In genomic region chr2:237765122-237765521, GRCh38 we compare ENCODE assay signal across 5 cellular contexts. TPM values are rescaled to one million over a fixed set of nuclear protein-coding genes. Genes with fewer than 3 reads are reported as not detected.
DNase-seq lines count a peak whose midpoint lies in the region; ATAC-seq, FAIRE-seq and TF ChIP-seq lines count a peak whose summit lies in the region.
"Not testable (repeated sequence)": the region's sequence is repeated elsewhere in the genome, so short reads cannot be mapped to it uniquely, and the experiment has no call there.

No MANE protein-coding gene starts in this region.

- H3F3A ChIP-seq in PC-9 (ENCODE audit: insufficient read depth, low read depth), result not testable (repeated sequence)

- H3K27ac ChIP-seq in PC-9; K562 (ENCODE audit: extremely low read depth, low read depth, low read length); HepG2 (ENCODE audit: extremely low read length, insufficient read depth, low read length): not testable (repeated sequence)

- not testable (repeated sequence) for H3K4me3 Mint-ChIP-seq in chondrocyte (ENCODE audit: unreplicated experiment)

- H3K79me2 ChIP-seq in PC-9 (ENCODE audit: low read depth); K562 (ENCODE audit: control insufficient read depth, insufficient read depth, low read length); HepG2 (ENCODE audit: insufficient read depth, low read length): not testable (repeated sequence)

- H2AFZ ChIP-seq in PC-9; K562 (ENCODE audit: low read depth, low read length); HepG2 (ENCODE audit: low read length): not testable (repeated sequence)

- H3K9me3 Mint-ChIP-seq in chondrocyte (ENCODE audit: low read depth), result not testable (repeated sequence)

- not testable (repeated sequence) for H3K9me3 ChIP-seq in PC-9 (ENCODE audit: insufficient read depth, low read depth); K562 (replicated peaks; ENCODE audit: control insufficient read depth, insufficient read depth, low read depth, low read length); HepG2 (ENCODE audit: low read length)

- not testable (repeated sequence) for H3K9me1 ChIP-seq in K562 (ENCODE audit: control insufficient read depth, insufficient read depth, low read length)

- not testable (repeated sequence) for ATAC-seq in K562, HepG2

- not testable (repeated sequence) for TF ChIP-seq CTCF in PC-9 (conservative IDR thresholded peaks at IDR 0.05); K562 (IDR thresholded peaks at IDR 0.05 in 2 of 3, conservative IDR thresholded peaks at IDR 0.05 in 1 of 3; ENCODE audit: insufficient read depth in 2 of 3, low read depth in 1 of 3, low read length in 3 of 3); chondrocyte (IDR thresholded peaks at IDR 0.05); HepG2 (CRISPR knock-in tag; IDR thresholded peaks at IDR 0.05)

- H3K36me3 Mint-ChIP-seq in chondrocyte (ENCODE audit: low read depth), result peaks cover 34% of the 10 kb centered on the region

- WGBS in K562 (ENCODE audit: insufficient coverage, low coverage, missing lambda C conversion rate), result 100% methylated on average over 1 of the region's 6 CpGs
- 94% methylated on average over 6 of the region's 6 CpGs for WGBS in HepG2 (ENCODE audit: low lambda C conversion rate)

- peaks cover 13% of the 10 kb centered on the region for H3K4me1 Mint-ChIP-seq in chondrocyte (ENCODE audit: low read depth)

- not testable (repeated sequence) for DNase-seq in GM18507 (ENCODE audit: extremely low spot score, insufficient read length, low read depth); PC-9; K562 (ENCODE audit: extremely low read depth in 1 of 4, low spot score in 3 of 4); chondrocyte (ENCODE audit: low spot score); HepG2 (ENCODE audit: low spot score)

- CTCF ChIA-PET in PC-9 (lab: Charles Lee), result interaction anchor here (0.7 kb wide), 1 partner anchor 52 kb away, joined by 10 read pairs; no protein-coding TSS in a partner anchor
- CTCF ChIA-PET in K562 (lab: Yijun Ruan, JAX; ENCODE audit: low intra/inter-chr PET ratio); HepG2 (lab: Yijun Ruan, JAX; ENCODE audit: low intra/inter-chr PET ratio, low total read pairs): not testable (repeated sequence)

- H3K27ac Mint-ChIP-seq in chondrocyte (ENCODE audit: unreplicated experiment), result peak overlapping the region; percentile 36

- not testable (repeated sequence) for H3K9me2 ChIP-seq in PC-9 (ENCODE audit: insufficient read depth)

- H3K4me2 ChIP-seq in PC-9; K562 (ENCODE audit: insufficient read depth, low read length); HepG2 (ENCODE audit: low read depth, low read length): not testable (repeated sequence)

- intact Hi-C loops in PC-9 (cut with micrococcal nuclease; ENCODE audit: unreplicated experiment); K562 (cut with micrococcal nuclease); HepG2 (cut with micrococcal nuclease; ENCODE audit: unreplicated experiment): not testable (repeated sequence)

- H3K36me3 ChIP-seq in PC-9 (ENCODE audit: low read depth), result peaks cover 30% of the 10 kb centered on the region
- not testable (repeated sequence) for H3K36me3 ChIP-seq in K562 (ENCODE audit: control insufficient read depth, insufficient read depth, low read length)
- H3K36me3 ChIP-seq in HepG2 (replicated peaks in 1 of 2; ENCODE audit: control insufficient read depth in 1 of 2, insufficient read depth in 2 of 2, low read length in 2 of 2), result peaks cover 15 to 35% of the 10 kb centered on the region in 2 experiments; a peak in 4 of 5 replicates

- peaks cover 22% of the 10 kb centered on the region for H4K20me1 ChIP-seq in PC-9 (ENCODE audit: insufficient read depth)
- H4K20me1 ChIP-seq in K562 (replicated peaks; ENCODE audit: control insufficient read depth, insufficient read depth, low read length); HepG2 (ENCODE audit: insufficient read depth, low read length): not testable (repeated sequence)

- not testable (repeated sequence) for H3K4me1 ChIP-seq in PC-9 (replicated peaks; ENCODE audit: insufficient read depth); K562 (replicated peaks in 1 of 2; ENCODE audit: control insufficient read depth in 2 of 2, insufficient read depth in 2 of 2, low read length in 2 of 2); HepG2 (ENCODE audit: insufficient read depth, low read length)

- TF ChIP-seq RAD21 in K562 (CRISPR knock-in tag; conservative IDR thresholded peaks at IDR 0.05 in 1 of 2, IDR thresholded peaks at IDR 0.05 in 1 of 2); HepG2 (CRISPR knock-in tag; IDR thresholded peaks at IDR 0.05): not testable (repeated sequence)

- H3K27me3 Mint-ChIP-seq in chondrocyte (ENCODE audit: low read depth), result not testable (repeated sequence)

- not testable (repeated sequence) for H3K4me3 ChIP-seq in PC-9; K562; HepG2 (replicated peaks in 1 of 3; ENCODE audit: insufficient read depth in 1 of 3, low read depth in 2 of 3, low read length in 3 of 3)

- not testable (repeated sequence) for H3K27me3 ChIP-seq in PC-9 (ENCODE audit: insufficient read depth, low read depth); K562 (ENCODE audit: control insufficient read depth in 2 of 2, insufficient read depth in 2 of 2, low read length in 2 of 2); HepG2 (ENCODE audit: control insufficient read depth in 1 of 2, insufficient read depth in 2 of 2, low read length in 2 of 2)

- POLR2A ChIA-PET in PC-9 (lab: Charles Lee; ENCODE audit: unreplicated experiment), result interaction anchor here (0.7 kb wide), 1 partner anchor 45 kb away, joined by 36 read pairs; no protein-coding TSS in a partner anchor
- POLR2A ChIA-PET in K562 (lab: Yijun Ruan, JAX); HepG2 (lab: Yijun Ruan, JAX): not testable (repeated sequence)

- BruUV-seq in PC-9 (replicated peaks; lab: Mats Ljungman, UMichigan), result TSS peak; percentile 26
- not testable (repeated sequence) for BruUV-seq in K562 (replicated peaks; lab: Mats Ljungman, UMichigan); HepG2 (replicated peaks; lab: Mats Ljungman, UMichigan)

- FAIRE-seq in GM18507 (lab: Jason Lieb, UNC) (peak; percentile 57), K562 (lab: Jason Lieb, UNC) (peak; percentile 60)
- not testable (repeated sequence) for FAIRE-seq in HepG2 (lab: Jason Lieb, UNC)

- not testable (repeated sequence) for H3K9ac ChIP-seq in K562 (ENCODE audit: insufficient read depth in 1 of 2, low read depth in 2 of 2, low read length in 2 of 2); HepG2 (ENCODE audit: insufficient read depth, low read depth, low read length)

- TF ChIP-seq POLR2A in K562 (conservative IDR thresholded peaks at IDR 0.05); HepG2 (IDR thresholded peaks at IDR 0.05; ENCODE audit: insufficient read depth in 1 of 2, low read depth in 2 of 2, low read length in 2 of 2): not testable (repeated sequence)

- not testable (repeated sequence) for TF ChIP-seq EP300 in K562 (IDR thresholded peaks at IDR 0.05; ENCODE audit: low read length); HepG2 (IDR thresholded peaks at IDR 0.05; ENCODE audit: low read depth in 2 of 2, low read length in 2 of 2); HepG2 (CRISPR knock-in tag; IDR thresholded peaks at IDR 0.05; ENCODE audit: borderline replicate concordance)

- in situ Hi-C loops in K562 (cut with MboI); HepG2 (cut with HindIII; ENCODE audit: extremely low pct_ligation_motif_present, low pct_unique_long_range_greater_than_20kb): not testable (repeated sequence)

RNA-seq across cellular contexts. Expression of gene RBM44, which starts 33.5 kb away (rescaled TPM):
- 0.94 and 1.5 TPM in 2 replicates for total RNA-seq in PC-9 (2021)
- 0.16 and 0.39 TPM in 2 replicates for total RNA-seq in K562 (2011; cell fraction: chromatin; rRNA removed; ENCODE audit: low replicate concordance)
- total RNA-seq in K562 (2011; cell fraction: nucleolus; rRNA removed), result 0.26 TPM in 1 of 2 replicates, not detected in the other
- total RNA-seq in K562 (2011; cell fraction: nucleoplasm; rRNA removed), result 0.15 and 0.46 TPM in 2 replicates
- total RNA-seq in K562 (2014; rRNA removed), result 0.09 and 0.12 TPM in 2 replicates
- total RNA-seq in K562 (2014; rRNA removed; fragmentation: Illumina TruSeq; extraction: Trizol), result 0.13 and 0.15 TPM in 2 replicates
- 0.18 and 0.19 TPM in 2 replicates for total RNA-seq in K562 (2015; rRNA removed; fragmentation: Illumina TruSeq; extraction: Trizol)
- 0.04 and 0.07 TPM in 2 replicates for total RNA-seq in K562 (2021)
- 0.13 and 0.31 TPM in 2 replicates for polyA plus RNA-seq in K562 (2011; rRNA removed)
- 0.01 and 0.03 TPM in 2 replicates for polyA plus RNA-seq in K562 (2011; cell fraction: cytosol; rRNA removed)
- polyA plus RNA-seq in K562 (2011; cell fraction: nucleus; rRNA removed), result 0.23 and 0.37 TPM in 2 replicates
- 0.08 and 0.09 TPM in 2 replicates for polyA plus RNA-seq in K562 (2012)
- polyA plus RNA-seq in K562 (2014; fragmentation: Illumina TruSeq; extraction: Trizol), result 0.11 and 0.18 TPM in 2 replicates
- polyA plus RNA-seq in K562 (2014; fragmentation: Nextera tagmentation; extraction: Ambion mirVana), result under 1 TPM; 0.04 to 0.07 TPM
- 0.20 and 0.25 TPM in 2 replicates for polyA plus RNA-seq in K562 (2014; rRNA removed)
- 0.14 and 0.30 TPM in 2 replicates for polyA minus RNA-seq in K562 (2011; rRNA and poly(A)+ RNA removed)
- polyA minus RNA-seq in K562 (2011; cell fraction: cytosol; rRNA and poly(A)+ RNA removed), result not detected in 2 replicates
- 0.13 and 0.44 TPM in 2 replicates for polyA minus RNA-seq in K562 (2011; cell fraction: nucleus; rRNA and poly(A)+ RNA removed)
- total RNA-seq in chondrocyte, result 0.48 to 0.54 TPM (median 0.50 TPM) in 3 replicates
- total RNA-seq in HepG2 (2016; rRNA removed; fragmentation: Illumina TruSeq; extraction: Trizol), result 0.13 and 0.15 TPM in 2 replicates
- total RNA-seq in HepG2 (2016; cell fraction: cytosol; rRNA removed; fragmentation: Illumina TruSeq; extraction: Trizol; ENCODE audit: low read depth), result 0.51 and 0.53 TPM in 2 replicates
- total RNA-seq in HepG2 (2016; cell fraction: insoluble cytoplasmic fraction; rRNA removed; fragmentation: Illumina TruSeq; extraction: Trizol), result 0.19 and 0.21 TPM in 2 replicates
- total RNA-seq in HepG2 (2016; cell fraction: membrane; rRNA removed; fragmentation: Illumina TruSeq; extraction: Trizol), result 0.10 and 0.37 TPM in 2 replicates
- 0.59 and 0.60 TPM in 2 replicates for total RNA-seq in HepG2 (2016; cell fraction: nucleus; rRNA removed; fragmentation: Illumina TruSeq; extraction: Trizol)
- 0.47 and 0.50 TPM in 2 replicates for polyA plus RNA-seq in HepG2 (2011; rRNA removed)
- 0.04 and 0.09 TPM in 2 replicates for polyA plus RNA-seq in HepG2 (2011; cell fraction: cytosol; rRNA removed)
- 0.68 and 0.96 TPM in 2 replicates for polyA plus RNA-seq in HepG2 (2011; cell fraction: nucleus; rRNA removed)
- 0.36 and 0.63 TPM in 2 replicates for polyA plus RNA-seq in HepG2 (2012)
- polyA plus RNA-seq in HepG2 (2016; cell fraction: cytosol; fragmentation: Illumina TruSeq; extraction: Trizol; ENCODE audit: low read depth), result not detected in 2 replicates
- polyA plus RNA-seq in HepG2 (2016; cell fraction: insoluble cytoplasmic fraction; fragmentation: Illumina TruSeq; extraction: Trizol; ENCODE audit: low read depth), result 0.07 and 0.14 TPM in 2 replicates
- polyA plus RNA-seq in HepG2 (2016; cell fraction: membrane; fragmentation: Illumina TruSeq; extraction: Trizol; ENCODE audit: low read depth), result 0.03 and 0.05 TPM in 2 replicates
- 0.31 and 0.63 TPM in 2 replicates for polyA plus RNA-seq in HepG2 (2016; cell fraction: nucleus; fragmentation: Illumina TruSeq; extraction: Trizol; ENCODE audit: insufficient read depth, low read depth)
- polyA minus RNA-seq in HepG2 (2011; rRNA and poly(A)+ RNA removed; ENCODE audit: low replicate concordance), result 0.02 and 0.19 TPM in 2 replicates
- polyA minus RNA-seq in HepG2 (2011; cell fraction: cytosol; rRNA and poly(A)+ RNA removed), result 0.26 TPM in 1 of 2 replicates, not detected in the other
- 2.2 and 2.9 TPM in 2 replicates for polyA minus RNA-seq in HepG2 (2011; cell fraction: nucleus; rRNA and poly(A)+ RNA removed)
